Comparison of ENCODE assay signal across 18 cellular contexts in the genomic region with DNA sequence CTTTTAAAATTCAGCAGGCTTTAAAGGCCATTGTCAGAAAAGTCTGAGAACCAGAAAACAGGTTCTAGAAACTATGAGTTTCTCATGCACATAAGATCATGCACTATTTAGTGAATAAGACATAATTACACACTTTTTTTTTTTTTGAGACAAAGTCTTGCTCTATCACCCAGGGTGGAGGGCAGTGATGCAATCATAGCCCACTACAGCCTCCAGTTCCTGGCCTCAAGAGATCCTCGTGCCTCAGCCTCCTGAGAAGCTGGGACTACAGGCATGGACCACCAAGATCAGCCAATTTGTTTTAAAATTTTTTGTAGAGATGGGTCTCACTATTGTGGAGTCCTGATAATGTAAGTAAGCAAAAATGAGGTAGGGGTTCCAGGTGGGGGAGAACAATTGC.
A peak's percentile ranks its signal among the peaks of the same experiment; 100 is the strongest.
DNase-seq lines count a peak whose midpoint lies in the region; ATAC-seq and TF ChIP-seq lines count a peak whose summit lies in the region.
"Had no signal": no experiment of that assay in that cellular context is flagged by ENCODE, and none has a peak within 500 bp of the region (broad histone marks: within the 10 kb centered on the region; RNA-seq: fewer than 3 reads in every experiment).

No MANE protein-coding gene starts in this region.

- H3K4me1 Mint-ChIP-seq in natural killer cell = peaks cover 88 to 93% of the 10 kb centered on the region in 2 donors
- H3K4me1 Mint-ChIP-seq in activated T-helper 1 cell treated with anti-CD3 and anti-CD28 coated beads, Interleukin-12 subunit alpha, Interleukin-12 subunit beta, Interleukin-2, Interleukin-4 antibody, amounts not matched to agents 30 ng/mL and 10 ng/mL and 1 ng/mL, durations not matched to agents 14 hours and 24 hours and 36 hours (ENCODE audit: low read depth) = peaks cover 18% of the 10 kb centered on the region
- H3K4me1 Mint-ChIP-seq in activated CD4-positive, alpha-beta memory T cell treated with anti-CD3 and anti-CD28 coated beads for 36 hours (ENCODE audit: low read depth) = peaks cover 14% of the 10 kb centered on the region

- H3K4me2 ChIP-seq in BLaER1 = peak overlapping the region; percentile 80
- peak overlapping the region; percentile 70 for H3K4me2 ChIP-seq in DOHH2 (ENCODE audit: low read length)

- intact Hi-C loops in natural killer cell (cut with micrococcal nuclease) = no loop called here
- intact Hi-C loops in activated T-helper 1 cell treated with anti-CD3 and anti-CD28 coated beads, Interleukin-12 subunit alpha, Interleukin-12 subunit beta, Interleukin-2, Interleukin-4 antibody, amounts not matched to agents 30 ng/mL and 10 ng/mL and 1 ng/mL, durations not matched to agents 14 hours and 24 hours and 36 hours (cut with micrococcal nuclease) = no loop called here
- intact Hi-C loops in activated CD4-positive, alpha-beta memory T cell treated with anti-CD3 and anti-CD28 coated beads for 36 hours (cut with micrococcal nuclease) = no loop called here

- H3K4me3 ChIP-seq in BLaER1 (no peak overlapping the region), DOHH2 (ENCODE audit: low read length) (no peak overlapping the region; the same call in 1 of the 2 replicates), SK-N-MC (no peak overlapping the region)
- H3K4me3 ChIP-seq: body of pancreas, lung, Peyer's patch, suprapubic skin had no signal

- H3K36me3 ChIP-seq in BLaER1 (peaks cover 11% of the 10 kb centered on the region; the same call in 1 of the 2 replicates), DOHH2 (ENCODE audit: control insufficient read depth, low read length) (no peaks in the 10 kb centered on the region), SK-N-MC (ENCODE audit: insufficient read depth, low read length) (no peaks in the 10 kb centered on the region)
- H3K36me3 ChIP-seq: Peyer's patch, suprapubic skin had no signal

- peaks cover 3% of the 10 kb centered on the region; the same call in 1 of the 2 replicates for H3F3A ChIP-seq in DOHH2 (ENCODE audit: control insufficient read depth, insufficient read depth)

- H4K20me1 ChIP-seq in BLaER1 (no peaks in the 10 kb centered on the region), DOHH2 (ENCODE audit: control insufficient read depth, insufficient read depth, low read depth, low read length) (no peaks in the 10 kb centered on the region)

- DNase-seq in SK-N-MC (ENCODE audit: low read depth, low spot score) (no peak), natural killer cell (no peak), NCI-H510A (lab: John Stamatoyannopoulos, UW) (no peak)
- DNase-seq in activated T-helper 1 cell treated with anti-CD3 and anti-CD28 coated beads, Interleukin-12 subunit alpha, Interleukin-12 subunit beta, Interleukin-2, Interleukin-4 antibody, amounts not matched to agents 30 ng/mL and 10 ng/mL and 1 ng/mL, durations not matched to agents 14 hours and 24 hours and 36 hours (ENCODE audit: low spot score) = no peak
- DNase-seq in activated CD4-positive, alpha-beta memory T cell treated with anti-CD3 and anti-CD28 coated beads for 36 hours = no peak
- DNase-seq: activated CD4-positive, alpha-beta T cell treated with anti-CD3 and anti-CD28 coated beads, Interleukin-2, amount 10 ng/mL, durations not matched to agents 24 days and 14 days; body of pancreas; kidney glomerular epithelial cell; NCI-H2081 treated with DMSO at 0.1 percent for 48 hours; NCI-H446; Peyer's patch; stimulated activated CD4-positive, alpha-beta T cell treated with anti-CD3 and anti-CD28 coated beads, Interleukin-1b, Interleukin-23, amount 100 ng/mL, for 48 hours; T-helper 17 cell had no signal

- H3K4me1 ChIP-seq in BLaER1 (peaks cover 98% of the 10 kb centered on the region), DOHH2 (ENCODE audit: control insufficient read depth, low read length) (peaks cover 67% of the 10 kb centered on the region)
- H3K4me1 ChIP-seq: body of pancreas, suprapubic skin had no signal

- no peaks in the 10 kb centered on the region for H3K9me2 ChIP-seq in DOHH2 (replicated peaks; ENCODE audit: control insufficient read depth, low read length)

- H3K27ac Mint-ChIP-seq in natural killer cell = peak overlapping the region; percentile 87 to 90
- H3K27ac Mint-ChIP-seq in activated T-helper 1 cell treated with anti-CD3 and anti-CD28 coated beads, Interleukin-12 subunit alpha, Interleukin-12 subunit beta, Interleukin-2, Interleukin-4 antibody, amounts not matched to agents 30 ng/mL and 10 ng/mL and 1 ng/mL, durations not matched to agents 14 hours and 24 hours and 36 hours = no peak overlapping the region
- H3K27ac Mint-ChIP-seq in activated CD4-positive, alpha-beta memory T cell treated with anti-CD3 and anti-CD28 coated beads for 36 hours = no peak overlapping the region
- H3K27ac Mint-ChIP-seq: progenitor cell of endocrine pancreas had no signal

- H3K27me3 ChIP-seq in BLaER1 (no peaks in the 10 kb centered on the region), DOHH2 (ENCODE audit: control insufficient read depth, low read length) (no peaks in the 10 kb centered on the region)
- H3K27me3 ChIP-seq: body of pancreas, Peyer's patch, suprapubic skin had no signal

- no peaks in the 10 kb centered on the region for H3K79me2 ChIP-seq in DOHH2 (ENCODE audit: control insufficient read depth, low read length)

- H3K27me3 Mint-ChIP-seq in natural killer cell (ENCODE audit: low read depth in 2 of 2) = no peaks in the 10 kb centered on the region
- H3K27me3 Mint-ChIP-seq in activated T-helper 1 cell treated with anti-CD3 and anti-CD28 coated beads, Interleukin-12 subunit alpha, Interleukin-12 subunit beta, Interleukin-2, Interleukin-4 antibody, amounts not matched to agents 30 ng/mL and 10 ng/mL and 1 ng/mL, durations not matched to agents 14 hours and 24 hours and 36 hours (ENCODE audit: insufficient read depth) = peaks cover 2% of the 10 kb centered on the region
- H3K27me3 Mint-ChIP-seq in activated CD4-positive, alpha-beta memory T cell treated with anti-CD3 and anti-CD28 coated beads for 36 hours = no peaks in the 10 kb centered on the region
- H3K27me3 Mint-ChIP-seq: activated CD4-positive, alpha-beta T cell treated with anti-CD3 and anti-CD28 coated beads, Interleukin-2, amount 10 ng/mL, durations not matched to agents 24 days and 14 days; T-helper 17 cell had no signal

- POLR2A ChIA-PET in activated CD4-positive, alpha-beta memory T cell treated with anti-CD3 and anti-CD28 coated beads for 36 hours (lab: Charles Lee) = no interaction called here

- TF ChIP-seq CTCF in DOHH2 (IDR thresholded peaks at IDR 0.05; ENCODE audit: low read depth, low read length, poor library complexity, severe bottlenecking) = no peak
- no peak for TF ChIP-seq CTCF in natural killer cell (IDR thresholded peaks at IDR 0.05)

- peak overlapping the region; percentile 88 for H3K4me3 Mint-ChIP-seq in natural killer cell
- no peak overlapping the region for H3K4me3 Mint-ChIP-seq in activated T-helper 1 cell treated with anti-CD3 and anti-CD28 coated beads, Interleukin-12 subunit alpha, Interleukin-12 subunit beta, Interleukin-2, Interleukin-4 antibody, amounts not matched to agents 30 ng/mL and 10 ng/mL and 1 ng/mL, durations not matched to agents 14 hours and 24 hours and 36 hours
- H3K4me3 Mint-ChIP-seq in activated CD4-positive, alpha-beta memory T cell treated with anti-CD3 and anti-CD28 coated beads for 36 hours = no peak overlapping the region

- CTCF ChIA-PET in activated CD4-positive, alpha-beta memory T cell treated with anti-CD3 and anti-CD28 coated beads for 36 hours (lab: Charles Lee) = no interaction called here

- H3K9me3 ChIP-seq in BLaER1 = peaks cover 14% of the 10 kb centered on the region
- no peaks in the 10 kb centered on the region for H3K9me3 ChIP-seq in DOHH2 (ENCODE audit: control insufficient read depth, insufficient read depth, low read length)
- H3K9me3 ChIP-seq in SK-N-MC (ENCODE audit: low read depth, low read length) = no peaks in the 10 kb centered on the region
- H3K9me3 ChIP-seq: body of pancreas, Peyer's patch, suprapubic skin had no signal

- ATAC-seq in natural killer cell = no peak
- ATAC-seq: body of pancreas had no signal

- peak overlapping the region; percentile 75 for H3K27ac ChIP-seq in BLaER1
- peak overlapping the region; percentile 84 for H3K27ac ChIP-seq in DOHH2 (ENCODE audit: low read depth, low read length)
- H3K27ac ChIP-seq in SK-N-MC = peak overlapping the region; percentile 78; the same call in 1 of the 2 replicates
- H3K27ac ChIP-seq: body of pancreas, suprapubic skin had no signal

- H3K9ac ChIP-seq in BLaER1 (no peak overlapping the region), SK-N-MC (ENCODE audit: insufficient read length) (no peak overlapping the region)

- no peaks in the 10 kb centered on the region for H3K9me3 Mint-ChIP-seq in natural killer cell
- H3K9me3 Mint-ChIP-seq in activated T-helper 1 cell treated with anti-CD3 and anti-CD28 coated beads, Interleukin-12 subunit alpha, Interleukin-12 subunit beta, Interleukin-2, Interleukin-4 antibody, amounts not matched to agents 30 ng/mL and 10 ng/mL and 1 ng/mL, durations not matched to agents 14 hours and 24 hours and 36 hours = no peaks in the 10 kb centered on the region
- no peaks in the 10 kb centered on the region for H3K9me3 Mint-ChIP-seq in activated CD4-positive, alpha-beta memory T cell treated with anti-CD3 and anti-CD28 coated beads for 36 hours

- no peaks in the 10 kb centered on the region for H3K36me3 Mint-ChIP-seq in natural killer cell
- peaks cover 2% of the 10 kb centered on the region for H3K36me3 Mint-ChIP-seq in activated T-helper 1 cell treated with anti-CD3 and anti-CD28 coated beads, Interleukin-12 subunit alpha, Interleukin-12 subunit beta, Interleukin-2, Interleukin-4 antibody, amounts not matched to agents 30 ng/mL and 10 ng/mL and 1 ng/mL, durations not matched to agents 14 hours and 24 hours and 36 hours (ENCODE audit: low read depth)
- H3K36me3 Mint-ChIP-seq in activated CD4-positive, alpha-beta memory T cell treated with anti-CD3 and anti-CD28 coated beads for 36 hours = no peaks in the 10 kb centered on the region

Comparison
In these comparisons a context has a peak if more than half of its experiments do, and no peak if none do; other contexts are left out.
1. H3K27ac Mint-ChIP-seq: peak in natural killer cell (2 of 2); none in activated T-helper 1 cell treated with anti-CD3 and anti-CD28 coated beads, Interleukin-12 subunit alpha, Interleukin-12 subunit beta, Interleukin-2, Interleukin-4 antibody, amounts not matched to agents 30 ng/mL and 10 ng/mL and 1 ng/mL, durations not matched to agents 14 hours and 24 hours and 36 hours (single experiment) and activated CD4-positive, alpha-beta memory T cell treated with anti-CD3 and anti-CD28 coated beads for 36 hours (single experiment).
2. Peak in every context shown above with its lines, with median percentiles within 50 percentile points of each other: H3K27ac ChIP-seq.